Comparison of ENCODE assay signal across 8 cellular contexts in genomic region chr3:38164966-38165721, GRCh38. TPM values are rescaled to one million over a fixed set of nuclear protein-coding genes. Genes with fewer than 3 reads are reported as not detected.
DNase-seq lines count a peak whose midpoint lies in the region; ATAC-seq, FAIRE-seq and TF ChIP-seq lines count a peak whose summit lies in the region.

TSS of gene OXSR1 (plus strand) at chr3:38165537. CDS start at chr3:38165877, 340 bp downstream.

- peaks cover 42% of the 10 kb centered on the region for H3K36me3 Mint-ChIP-seq in Calu3 (ENCODE audit: insufficient read depth, unreplicated experiment)

- H3K79me2 ChIP-seq in OCI-LY3 (ENCODE audit: low read length): peaks cover 47% of the 10 kb centered on the region

- H3K9me3 ChIP-seq in OCI-LY3 (ENCODE audit: insufficient read depth, low read length) (no peaks in the 10 kb centered on the region), mesodermal cell (ENCODE audit: control insufficient read depth, low read length) (no peaks in the 10 kb centered on the region)

- H3K27ac ChIP-seq in OCI-LY3 (ENCODE audit: low read length): peak within 1 kb of the TSS; percentile 82
- peak within 1 kb of the TSS; percentile 93 for H3K27ac ChIP-seq in mesodermal cell (ENCODE audit: low read depth, low read length, severe bottlenecking)

- CTCF ChIA-PET in Calu3 (lab: Charles Lee): interaction anchor here (0.8 to 3.2 kb wide), 9 partner anchors 11 to 182 kb away, joined by 3 to 24 read pairs (median 5); partner anchors contain the start of genes ACAA1, MYD88 and XYLB

- peaks cover 29% of the 10 kb centered on the region for H4K20me1 ChIP-seq in OCI-LY3 (ENCODE audit: insufficient read depth, low read length)

- peak; percentile 96 for FAIRE-seq in endometrium (lab: Jason Lieb, UNC)

- intact Hi-C loops in Calu3 (cut with micrococcal nuclease; ENCODE audit: unreplicated experiment): loop anchor here (1.0 to 5.0 kb wide), 3 partner anchors 28 to 82 kb away; partner anchors contain the start of gene ACAA1

- peak within 1 kb of the TSS; percentile 95 for H3K27ac Mint-ChIP-seq in Calu3 (ENCODE audit: unreplicated experiment)

- WGBS in mesodermal cell (ENCODE audit: insufficient coverage in 2 of 2), 2 experiments: 0% methylated on average over 43 to 47 of the region's 57 CpGs

- H3K4me3 ChIP-seq in OCI-LY3 (ENCODE audit: low read length) (peak within 1 kb of the TSS; percentile 87), mesodermal cell (ENCODE audit: extremely low read depth, insufficient read depth, low read length, poor library complexity, severe bottlenecking) (peak within 1 kb of the TSS; percentile 85)

- peaks cover 20% of the 10 kb centered on the region for H3K36me3 ChIP-seq in OCI-LY3 (replicated peaks; ENCODE audit: low read depth, low read length)
- no peaks in the 10 kb centered on the region for H3K36me3 ChIP-seq in mesodermal cell (ENCODE audit: control insufficient read depth, insufficient read depth, low read length)

- no TSS peak for BruUV-seq in Calu3 (replicated peaks; lab: Mats Ljungman, UMichigan)

- peaks cover 43% of the 10 kb centered on the region for H3K4me1 Mint-ChIP-seq in Calu3 (ENCODE audit: low read depth, unreplicated experiment)

- peak within 1 kb of the TSS; percentile 82 for H3K4me2 ChIP-seq in OCI-LY3 (ENCODE audit: low read length)

- TF ChIP-seq CTCF in Calu3 (IDR thresholded peaks at IDR 0.05; ENCODE audit: unreplicated experiment): no peak
- no peak for TF ChIP-seq CTCF in OCI-LY3 (IDR thresholded peaks at IDR 0.05; ENCODE audit: low read depth, low read length)

- H3K9ac ChIP-seq in OCI-LY3 (ENCODE audit: low read length): peak within 1 kb of the TSS; percentile 94

- DNase-seq in Calu3 (peak; percentile 98), HuH-7 (ENCODE audit: low spot score) (peak; percentile 96)
- peak; percentile 98 for DNase-seq in activated CD8-positive, alpha-beta memory T cell treated with anti-CD3 and anti-CD28 coated beads, Interleukin-2, amount 50 U/mL, for 48 hours
- peak; percentile 91 to 96 for DNase-seq in stimulated activated CD8-positive, alpha-beta memory T cell treated with anti-CD3 and anti-CD28 coated beads, Interleukin-15, amount 100 ng/mL, for 4 hours (ENCODE audit: low read depth in 2 of 2)

- H2AFZ ChIP-seq in OCI-LY3 (ENCODE audit: low read depth, low read length): peak within 1 kb of the TSS; percentile 90

- H3K4me1 ChIP-seq in OCI-LY3 (ENCODE audit: low read length) (peaks cover 44% of the 10 kb centered on the region), mesodermal cell (ENCODE audit: control insufficient read depth, insufficient read depth, low read length, poor library complexity, severe bottlenecking) (peaks cover 12% of the 10 kb centered on the region)

- no peaks in the 10 kb centered on the region for H3K27me3 Mint-ChIP-seq in Calu3 (ENCODE audit: unreplicated experiment)

- no peaks in the 10 kb centered on the region for H3K9me3 Mint-ChIP-seq in Calu3 (ENCODE audit: low read depth, unreplicated experiment)

- ATAC-seq in GM21447 (IDR thresholded peaks at IDR 0.05; ENCODE audit: unreplicated experiment): peak; percentile 92

- H3K4me3 Mint-ChIP-seq in Calu3 (ENCODE audit: low read depth, unreplicated experiment): peak within 1 kb of the TSS; percentile 97

- H3K27me3 ChIP-seq in OCI-LY3 (ENCODE audit: low read depth, low read length): no peaks in the 10 kb centered on the region

RNA-seq across cellular contexts. Expression of gene OXSR1, which starts in this region (rescaled TPM):
- total RNA-seq in Calu3 (2022): 49.5 and 50.4 TPM in 2 replicates
- polyA plus RNA-seq in mesodermal cell (2013, experiment 1 of 2): 36.5 TPM
- polyA plus RNA-seq in mesodermal cell (2013, experiment 2 of 2): 34.9 TPM

Comparison
In these comparisons a context has a peak if more than half of its experiments do, and no peak if none do; other contexts are left out.
1. Peak in every context shown above with its lines: DNase-seq, ATAC-seq, H3K4me3 ChIP-seq and H3K27ac ChIP-seq.